7 cellular contexts compared by ENCODE assay signal in genomic region chr20:56626367-56627121, GRCh38. TPM values are rescaled to one million over a fixed set of nuclear protein-coding genes. Genes with fewer than 3 reads are reported as not detected.
DNase-seq lines count a peak whose midpoint lies in the region; ATAC-seq, FAIRE-seq and TF ChIP-seq lines count a peak whose summit lies in the region.

No MANE protein-coding gene starts in this region.

- no peak for TF ChIP-seq EP300 in neural cell (conservative IDR thresholded peaks at IDR 0.05; ENCODE audit: poor library complexity, severe bottlenecking)

- ATAC-seq in HG03442 (IDR thresholded peaks at IDR 0.05; ENCODE audit: unreplicated experiment) = no peak

- peaks cover 10% of the 10 kb centered on the region for H3K4me1 ChIP-seq in colonic mucosa

- intact Hi-C loops in colonic mucosa (cut with DNase I) = no loop called here

- H3K9me2 ChIP-seq in neural cell (ENCODE audit: insufficient read depth, low read length) = no peaks in the 10 kb centered on the region

- TF ChIP-seq RAD21 in neural cell (conservative IDR thresholded peaks at IDR 0.05) = no peak

- H3K27ac ChIP-seq in colonic mucosa = no peak overlapping the region
- no peak overlapping the region for H3K27ac ChIP-seq in neural cell (ENCODE audit: low read length)

- no peak for TF ChIP-seq CTCF in colonic mucosa (IDR thresholded peaks at IDR 0.05)
- TF ChIP-seq CTCF in neural cell (IDR thresholded peaks at IDR 0.05; ENCODE audit: poor library complexity, severe bottlenecking) = peak; percentile 52

- peaks cover 68% of the 10 kb centered on the region for H3K27me3 ChIP-seq in colonic mucosa
- H3K27me3 ChIP-seq in neural cell (ENCODE audit: insufficient read depth, low read depth, low read length) = peaks cover 79% of the 10 kb centered on the region

- no peaks in the 10 kb centered on the region for H3F3A ChIP-seq in neural cell (ENCODE audit: insufficient read depth, low read length, poor library complexity, severe bottlenecking)

- H3K4me2 ChIP-seq in neural cell (ENCODE audit: low read length) = no peak overlapping the region

- no peaks in the 10 kb centered on the region for H4K20me1 ChIP-seq in neural cell (ENCODE audit: insufficient read depth)

- peak; percentile 44 for DNase-seq in Daoy (ENCODE audit: low read depth)
- DNase-seq in HK-2 (ENCODE audit: unreplicated experiment) = peak; percentile 27
- peak; percentile 36 for DNase-seq in colonic mucosa
- no peak for DNase-seq in urothelium cell line (ENCODE audit: low spot score)
- DNase-seq in HT-29 (ENCODE audit: low spot score) = no peak

- no peak for FAIRE-seq in urothelium cell line (lab: Jason Lieb, UNC)

- H3K79me2 ChIP-seq in neural cell (replicated peaks; ENCODE audit: insufficient read depth, low read length) = no peaks in the 10 kb centered on the region

- H3K9ac ChIP-seq in colonic mucosa (ENCODE audit: low read depth in 2 of 2, low read length in 2 of 2) (no peak overlapping the region), neural cell (ENCODE audit: low read length) (no peak overlapping the region)

- no peaks in the 10 kb centered on the region for H3K9me3 ChIP-seq in colonic mucosa
- H3K9me3 ChIP-seq in neural cell (ENCODE audit: low read length) = no peaks in the 10 kb centered on the region

- no peak overlapping the region for H3K4me3 ChIP-seq in colonic mucosa
- peak overlapping the region; percentile 43 for H3K4me3 ChIP-seq in neural cell (ENCODE audit: low read length)

- H3K36me3 ChIP-seq in colonic mucosa = no peaks in the 10 kb centered on the region
- H3K36me3 ChIP-seq in neural cell (ENCODE audit: insufficient read depth, low read length) = no peaks in the 10 kb centered on the region

- no peak overlapping the region for H2AFZ ChIP-seq in neural cell (ENCODE audit: low read depth, low read length)

TF ChIP-seq in neural cell, 6 proteins besides CTCF, POLR2A, EP300 and RAD21:
- TF ChIP-seq POLR2AphosphoS5 (IDR thresholded peaks at IDR 0.05) (no peak), EZH2 (IDR thresholded peaks at IDR 0.05; ENCODE audit: borderline replicate concordance, insufficient read depth, low read length, poor library complexity, severe bottlenecking) (peak; percentile 91), MXI1 (conservative IDR thresholded peaks at IDR 0.05; ENCODE audit: poor library complexity, severe bottlenecking) (no peak)
TF ChIP-seq in neural cell: peak in this region for 1.

RNA-seq across cellular contexts. Expression of gene TFAP2C, which starts 2.6 kb away (rescaled TPM):
- 4.5 and 7.7 TPM in 2 replicates for total RNA-seq in Daoy (2014; rRNA removed; shearing (Covaris generic))
- 1 to 10 TPM in 1 of 2 donors, under 1 TPM in 1; 0.57 to 1.3 TPM for total RNA-seq in colonic mucosa
- not detected in 2 replicates for polyA plus RNA-seq in neural cell
- not detected in 2 replicates for polyA minus RNA-seq in neural cell
- total RNA-seq in HT-29 (2014; rRNA removed; shearing (Covaris generic)) = 0.16 TPM in 1 of 2 replicates, not detected in the other

Comparison
In these comparisons a context has a peak if more than half of its experiments do, and no peak if none do; other contexts are left out.
1. DNase-seq: peak in Daoy (single experiment), HK-2 (single experiment) and colonic mucosa (single experiment); none in urothelium cell line (single experiment) and HT-29 (single experiment).